24 cellular contexts compared by ENCODE assay signal in the genomic region with DNA sequence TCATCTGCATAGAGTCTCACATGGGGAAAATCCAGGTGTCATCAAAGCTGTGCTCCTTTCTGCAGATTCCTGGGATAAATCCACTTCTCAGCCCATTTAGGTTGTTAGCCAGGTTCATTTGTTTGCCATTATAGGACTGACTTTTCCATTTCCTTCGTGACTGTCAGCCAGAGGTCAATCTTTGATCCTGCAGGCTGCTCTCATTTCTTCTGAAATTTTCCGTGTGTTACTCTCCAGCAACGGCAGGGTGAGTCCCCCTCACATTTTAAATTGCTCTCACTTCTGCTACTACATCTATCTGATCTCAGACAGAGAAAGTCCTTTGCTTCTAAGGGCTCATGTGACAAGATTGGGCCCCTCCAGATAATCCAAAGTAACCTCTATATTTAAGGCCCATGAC.
A peak's percentile ranks its signal among the peaks of the same experiment; 100 is the strongest.
DNase-seq lines count a peak whose midpoint lies in the region; ATAC-seq and TF ChIP-seq lines count a peak whose summit lies in the region.
"Had no signal": no experiment of that assay in that cellular context is flagged by ENCODE, and none has a peak within 500 bp of the region (broad histone marks: within the 10 kb centered on the region; RNA-seq: fewer than 3 reads in every experiment).

No MANE protein-coding gene starts in this region.

- H2AFZ ChIP-seq in SK-N-SH (ENCODE audit: low read depth) (no peak overlapping the region), OCI-LY1 (ENCODE audit: low read length) (no peak overlapping the region)

- H3K9me2 ChIP-seq in SK-N-SH = no peaks in the 10 kb centered on the region
- H3K9me2 ChIP-seq in OCI-LY1 (ENCODE audit: low read depth, low read length) = no peaks in the 10 kb centered on the region

- H3K9me3 ChIP-seq in SK-N-SH (no peaks in the 10 kb centered on the region), OCI-LY1 (ENCODE audit: low read length) (no peaks in the 10 kb centered on the region)
- H3K9me3 ChIP-seq: adrenal gland; BLaER1 treated with 17β-estradiol and CSF1 and Interleukin-3, amounts not matched to agents 10 nM and 100 nM; breast epithelium; uterus had no signal

- WGBS in SK-N-SH (ENCODE audit: low lambda C conversion rate) = 79% methylated on average over 3 of the region's 3 CpGs

- H3K4me2 ChIP-seq in SK-N-SH = no peak overlapping the region
- 0 out of 2 replicates have a peak overlapping the region, but pooled peaks have one; percentile 3 for H3K4me2 ChIP-seq in OCI-LY1 (ENCODE audit: low read length)
- H3K4me2 ChIP-seq: BLaER1 treated with 17β-estradiol and CSF1 and Interleukin-3, amounts not matched to agents 10 nM and 100 nM had no signal

- TF ChIP-seq RAD21 in SK-N-SH (IDR thresholded peaks at IDR 0.05; ENCODE audit: low read length) = no peak

- ATAC-seq in SK-N-SH treated with all-trans-retinoic acid at 6 μM for 48 hours (no peak), foreskin keratinocyte (peak; percentile 44)

- H3K27me3 ChIP-seq in SK-N-SH (ENCODE audit: insufficient read depth) (no peaks in the 10 kb centered on the region), OCI-LY1 (ENCODE audit: insufficient read depth, low read length) (no peaks in the 10 kb centered on the region), foreskin keratinocyte (no peaks in the 10 kb centered on the region)
- H3K27me3 ChIP-seq: adrenal gland; BLaER1 treated with 17β-estradiol and CSF1 and Interleukin-3, amounts not matched to agents 10 nM and 100 nM; breast epithelium; uterus had no signal

- no peak for DNase-seq in SK-N-SH
- DNase-seq in foreskin keratinocyte = no peak
- DNase-seq in retina = no peak
- DNase-seq in DMS53 (lab: John Stamatoyannopoulos, UW) = no peak
- no peak for DNase-seq in NOMO-1 (lab: John Stamatoyannopoulos, UW; ENCODE audit: unreplicated experiment in 2 of 2)
- DNase-seq in NCI-H187 (lab: John Stamatoyannopoulos, UW) = no peak
- DNase-seq: ACHN; activated CD8-positive, alpha-beta memory T cell treated with anti-CD3 and anti-CD28 coated beads, Interleukin-2, amount 50 U/mL, for 4 hours; activated gamma-delta T cell; adrenal gland; cortex of kidney; EL; foreskin melanocyte; GOT3; hypothalamus; Karpas-422; NCI-H1092; NCI-H526 treated with DMSO at 0.1 percent for 48 hours; SHP77; uterus had no signal

- no peak for TF ChIP-seq EP300 in SK-N-SH (IDR thresholded peaks at IDR 0.05; ENCODE audit: borderline replicate concordance in 1 of 2, low read depth in 1 of 2, low read length in 1 of 2)

- H3K4me1 ChIP-seq in SK-N-SH (ENCODE audit: control insufficient read depth in 1 of 2, insufficient read depth in 2 of 2, low read depth in 1 of 2, low read length in 1 of 2) (no peaks in the 10 kb centered on the region; a peak in 1 of 4 replicates), OCI-LY1 (ENCODE audit: insufficient read depth, low read length, severe bottlenecking) (peaks cover 23% of the 10 kb centered on the region), foreskin keratinocyte (no peaks in the 10 kb centered on the region)
- H3K4me1 ChIP-seq: adrenal gland, breast epithelium, uterus had no signal

- H3K9ac ChIP-seq in SK-N-SH (no peak overlapping the region), OCI-LY1 (ENCODE audit: low read length) (no peak overlapping the region)
- H3K9ac ChIP-seq: BLaER1 treated with 17β-estradiol and CSF1 and Interleukin-3, amounts not matched to agents 10 nM and 100 nM had no signal

- POLR2A ChIA-PET in SK-N-SH (lab: Yijun Ruan, JAX) = no interaction called here

- H3K36me3 ChIP-seq in SK-N-SH (replicated peaks in 1 of 2; ENCODE audit: control insufficient read depth in 1 of 2, insufficient read depth in 2 of 2, low read length in 1 of 2) (no peaks in the 10 kb centered on the region), OCI-LY1 (ENCODE audit: insufficient read depth, low read length) (no peaks in the 10 kb centered on the region)
- H3K36me3 ChIP-seq: adrenal gland; BLaER1 treated with 17β-estradiol and CSF1 and Interleukin-3, amounts not matched to agents 10 nM and 100 nM; breast epithelium; uterus had no signal

- CTCF ChIA-PET in SK-N-SH (lab: Yijun Ruan, JAX) = no interaction called here

- no peak for TF ChIP-seq CTCF in SK-N-SH (IDR thresholded peaks at IDR 0.05)
- peak; percentile 41 for TF ChIP-seq CTCF in OCI-LY1 (IDR thresholded peaks at IDR 0.05; ENCODE audit: low read length)
- no peak for TF ChIP-seq CTCF in foreskin keratinocyte (conservative IDR thresholded peaks at IDR 0.05)

- H3K79me2 ChIP-seq in SK-N-SH (ENCODE audit: insufficient read depth) (no peaks in the 10 kb centered on the region), OCI-LY1 (ENCODE audit: insufficient read depth, low read length) (no peaks in the 10 kb centered on the region)

- no peaks in the 10 kb centered on the region for H3F3A ChIP-seq in SK-N-SH (replicated peaks; ENCODE audit: insufficient read depth)
- H3F3A ChIP-seq in OCI-LY1 (ENCODE audit: insufficient read depth, low read length) = no peaks in the 10 kb centered on the region

- H4K20me1 ChIP-seq in SK-N-SH (ENCODE audit: insufficient read depth) (no peaks in the 10 kb centered on the region), OCI-LY1 (ENCODE audit: insufficient read depth, low read length) (no peaks in the 10 kb centered on the region)
- H4K20me1 ChIP-seq: BLaER1 treated with 17β-estradiol and CSF1 and Interleukin-3, amounts not matched to agents 10 nM and 100 nM had no signal

- H3K4me3 ChIP-seq in SK-N-SH (ENCODE audit: low read depth in 2 of 2, low read length in 1 of 2) (no peak overlapping the region), OCI-LY1 (ENCODE audit: low read depth, low read length, poor library complexity, severe bottlenecking) (no peak overlapping the region)
- H3K4me3 ChIP-seq: adrenal gland; BLaER1 treated with 17β-estradiol and CSF1 and Interleukin-3, amounts not matched to agents 10 nM and 100 nM; breast epithelium; uterus had no signal

- H3K27ac ChIP-seq in SK-N-SH (ENCODE audit: low read depth in 2 of 2, low read length in 1 of 2) (no peak overlapping the region), OCI-LY1 (ENCODE audit: low read depth, low read length, poor library complexity, severe bottlenecking) (peak overlapping the region; percentile 21), foreskin keratinocyte (no peak overlapping the region)
- H3K27ac ChIP-seq: adrenal gland; BLaER1 treated with 17β-estradiol and CSF1 and Interleukin-3, amounts not matched to agents 10 nM and 100 nM; breast epithelium; uterus had no signal

TF ChIP-seq in SK-N-SH, 30 proteins besides CTCF, POLR2A, EP300 and RAD21:
- TF ChIP-seq FOSL2 (IDR thresholded peaks at IDR 0.05; ENCODE audit: borderline replicate concordance, low read depth) = peak; percentile 11; the same call in 1 of the 2 replicates
- TF ChIP-seq GATA2 (CRISPR knock-in tag; IDR thresholded peaks at IDR 0.05) = no peak

TF ChIP-seq in SK-N-SH treated with all-trans-retinoic acid at 6 μM for 48 hours, 23 proteins besides CTCF, POLR2A, EP300 and RAD21:
- TF ChIP-seq POU6F1 (CRISPR knock-in tag; IDR thresholded peaks at IDR 0.05; ENCODE audit: borderline replicate concordance, low read depth) = no peak
- TF ChIP-seq RARB (CRISPR knock-in tag; IDR thresholded peaks at IDR 0.05) = no peak
- TF ChIP-seq ZC3H10 (CRISPR knock-in tag; IDR thresholded peaks at IDR 0.05) = no peak
- no peak for TF ChIP-seq OSR1 (CRISPR knock-in tag; IDR thresholded peaks at IDR 0.05)
- no peak for TF ChIP-seq ZFP3 (CRISPR knock-in tag; IDR thresholded peaks at IDR 0.05)
- TF ChIP-seq ZNF70 (CRISPR knock-in tag; IDR thresholded peaks at IDR 0.05) = no peak
